8 cellular contexts compared by ENCODE assay signal in the genomic region with DNA sequence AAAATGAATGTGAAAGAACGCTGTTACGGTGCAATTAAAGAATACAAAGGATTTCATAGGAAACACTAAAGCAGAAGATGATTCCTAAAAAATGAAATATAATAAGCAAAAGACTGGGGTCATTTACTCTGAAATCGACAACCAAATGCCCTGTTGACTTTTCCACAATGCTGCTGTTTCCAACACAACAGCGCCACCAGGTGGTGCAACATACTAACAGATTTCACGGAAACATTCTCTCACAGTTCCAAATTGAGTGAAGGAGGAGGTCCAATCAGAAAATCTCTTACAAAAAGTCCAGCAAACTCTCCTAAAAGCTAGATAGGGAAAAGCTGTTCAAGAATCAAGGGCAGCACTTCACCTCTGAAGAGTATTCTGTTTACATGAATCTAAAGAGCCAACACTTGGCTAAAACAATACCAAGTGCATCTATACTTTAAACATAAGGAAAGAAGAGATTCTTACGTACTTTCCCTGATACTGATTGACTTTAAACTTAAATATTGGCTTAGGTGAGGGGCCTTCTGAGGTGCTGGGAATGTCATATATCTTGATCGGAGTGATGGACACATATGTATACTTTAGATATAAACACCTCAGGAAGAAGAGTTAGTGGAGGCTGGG. TPM values are rescaled to one million over a fixed set of nuclear protein-coding genes. Genes with fewer than 3 reads are reported as not detected.
A peak's percentile ranks its signal among the peaks of the same experiment; 100 is the strongest.
DNase-seq lines count a peak whose midpoint lies in the region; ATAC-seq and TF ChIP-seq lines count a peak whose summit lies in the region.

No MANE protein-coding gene starts in this region.

- no peak overlapping the region for H3K4me3 ChIP-seq in hepatocyte
- no peak overlapping the region for H3K4me3 ChIP-seq in gastrocnemius medialis

- TF ChIP-seq CTCF in hepatocyte (IDR thresholded peaks at IDR 0.05; ENCODE audit: poor library complexity) (peak; percentile 96), gastrocnemius medialis (IDR thresholded peaks at IDR 0.05 in 4 of 5, conservative IDR thresholded peaks at IDR 0.05 in 1 of 5) (peak; percentile 50 to 82 (median 53))

- WGBS in hepatocyte (ENCODE audit: low lambda C conversion rate, missing lambda C conversion rate): 46% methylated on average over 7 of the region's 7 CpGs

- intact Hi-C loops in gastrocnemius medialis (cut with DNase I; ENCODE audit: low total_unique reads): loop anchor here (5.0 to 10.0 kb wide), 3 partner anchors 81 to 472 kb away; a partner anchor contains a TSS

- H3K27ac ChIP-seq in hepatocyte: peak overlapping the region; percentile 68
- H3K27ac ChIP-seq in gastrocnemius medialis: no peak overlapping the region

- H3K36me3 ChIP-seq in hepatocyte (replicated peaks; ENCODE audit: insufficient read depth, low read depth): no peaks in the 10 kb centered on the region
- no peaks in the 10 kb centered on the region for H3K36me3 ChIP-seq in gastrocnemius medialis

- H3K27me3 ChIP-seq in hepatocyte (no peaks in the 10 kb centered on the region), gastrocnemius medialis (no peaks in the 10 kb centered on the region)

- no peak overlapping the region for H2AFZ ChIP-seq in hepatocyte

- ATAC-seq in gastrocnemius medialis: peak in 1 of 2 donors; percentile 53
- ATAC-seq in GM19452 (IDR thresholded peaks at IDR 0.05; ENCODE audit: unreplicated experiment): no peak

- no peaks in the 10 kb centered on the region for H3K9me2 ChIP-seq in hepatocyte (replicated peaks; ENCODE audit: insufficient read depth)

- H3K4me1 ChIP-seq in hepatocyte (ENCODE audit: insufficient read depth): no peaks in the 10 kb centered on the region
- H3K4me1 ChIP-seq in gastrocnemius medialis: peaks cover 0 to 3% of the 10 kb centered on the region in 2 donors

- in situ Hi-C loops in gastrocnemius medialis (cut with MboI; ENCODE audit: low sequenced_read_pairs in 4 of 4): loop anchor here (10.0 to 25.0 kb wide), 4 partner anchors 199 to 474 kb away; no protein-coding TSS in a partner anchor

- DNase-seq in NCI-H1092 treated with DMSO at 0.1 percent for 48 hours (lab: John Stamatoyannopoulos, UW) (peak; percentile 40), NCI-H1092 (lab: John Stamatoyannopoulos, UW) (no peak), NCI-H1694 treated with DMSO at 0.1 percent for 48 hours (lab: John Stamatoyannopoulos, UW) (peak; percentile 55), T-helper 9 cell (peak; percentile 68), astrocyte of the hippocampus (ENCODE audit: low read depth, low spot score) (peak; percentile 91), hepatocyte (ENCODE audit: low spot score) (peak; percentile 90), gastrocnemius medialis (peak; percentile 10 to 41)

- no peak for TF ChIP-seq POLR2A in gastrocnemius medialis (IDR thresholded peaks at IDR 0.05)

- H3K4me2 ChIP-seq in hepatocyte: peak overlapping the region; percentile 24

- H3K79me2 ChIP-seq in hepatocyte: peaks cover 8% of the 10 kb centered on the region

- H4K20me1 ChIP-seq in hepatocyte (ENCODE audit: insufficient read depth, poor library complexity, severe bottlenecking): no peaks in the 10 kb centered on the region

- H3K9me3 ChIP-seq in hepatocyte (ENCODE audit: low read depth) (no peaks in the 10 kb centered on the region), gastrocnemius medialis (no peaks in the 10 kb centered on the region)

RNA-seq across cellular contexts. Expression of a gene that starts 55.9 kb away (rescaled TPM):
- total RNA-seq in hepatocyte: 14.5 and 15.1 TPM in 2 replicates
- 12.3 and 12.9 TPM in 2 replicates for polyA plus RNA-seq in hepatocyte
- total RNA-seq in gastrocnemius medialis: 10 to 100 TPM; 22.9 to 30.7 (median 26.4) TPM
